12 cellular contexts compared by ENCODE assay signal in genomic region chr6:100617633-100618348, GRCh38.
A peak's percentile ranks its signal among the peaks of the same experiment; 100 is the strongest.
DNase-seq lines count a peak whose midpoint lies in the region; ATAC-seq and TF ChIP-seq lines count a peak whose summit lies in the region.
"Had no signal": no experiment of that assay in that cellular context is flagged by ENCODE, and none has a peak within 500 bp of the region (broad histone marks: within the 10 kb centered on the region; RNA-seq: fewer than 3 reads in every experiment).

No MANE protein-coding gene starts in this region.

- H3K4me1 ChIP-seq in testis, result no peaks in the 10 kb centered on the region
- no peaks in the 10 kb centered on the region for H3K4me1 ChIP-seq in Peyer's patch

- no peaks in the 10 kb centered on the region for H3K27me3 Mint-ChIP-seq in naive thymus-derived CD8-positive, alpha-beta T cell
- H3K27me3 Mint-ChIP-seq in immature natural killer cell (ENCODE audit: low read depth in 3 of 3), result no peaks in the 10 kb centered on the region

- no peak overlapping the region for H3K4me3 Mint-ChIP-seq in naive thymus-derived CD8-positive, alpha-beta T cell
- no peak overlapping the region for H3K4me3 Mint-ChIP-seq in immature natural killer cell
- H3K4me3 Mint-ChIP-seq: H9 had no signal

- POLR2A ChIA-PET in naive thymus-derived CD8-positive, alpha-beta T cell (lab: Charles Lee), result no interaction called here

- H3K36me3 ChIP-seq in testis (ENCODE audit: low read depth, missing control alignments) (no peaks in the 10 kb centered on the region), Peyer's patch (peaks cover 0 to 10% (median 0%) of the 10 kb centered on the region in 3 donors)

- intact Hi-C loops in testis (cut with DNase I; ENCODE audit: low total_unique reads), result no loop called here

- peaks cover 0 to 12% (median 2%) of the 10 kb centered on the region in 9 donors for H3K9me3 Mint-ChIP-seq in naive thymus-derived CD8-positive, alpha-beta T cell
- H3K9me3 Mint-ChIP-seq in immature natural killer cell, result no peaks in the 10 kb centered on the region

- no peak overlapping the region for H3K27ac Mint-ChIP-seq in naive thymus-derived CD8-positive, alpha-beta T cell
- H3K27ac Mint-ChIP-seq in immature natural killer cell, result no peak overlapping the region

- peaks cover 23 to 47% (median 41%) of the 10 kb centered on the region in 3 donors for H3K36me3 Mint-ChIP-seq in naive thymus-derived CD8-positive, alpha-beta T cell
- peaks cover 38 to 44% (median 39%) of the 10 kb centered on the region in 3 donors for H3K36me3 Mint-ChIP-seq in immature natural killer cell

- H3K4me3 ChIP-seq in testis, result no peak overlapping the region
- no peak overlapping the region for H3K4me3 ChIP-seq in Peyer's patch

- DNase-seq in NOMO-1 treated with dmso at 0.1 percent for 144 hours (lab: John Stamatoyannopoulos, UW; ENCODE audit: unreplicated experiment), result peak; percentile 65
- DNase-seq in glomerular visceral epithelial cell (ENCODE audit: extremely low spot score), result peak; percentile 11
- no peak for DNase-seq in testis
- DNase-seq in Peyer's patch, result no peak
- no peak for DNase-seq in naive thymus-derived CD8-positive, alpha-beta T cell
- DNase-seq in immature natural killer cell, result no peak
- DNase-seq: H9, NCI-H1048, posterior cingulate gyrus had no signal

- ATAC-seq in GM18909 (IDR thresholded peaks at IDR 0.05; ENCODE audit: poor library complexity, unreplicated experiment) (peak; percentile 66), HG02884 (IDR thresholded peaks at IDR 0.05; ENCODE audit: unreplicated experiment) (peak; percentile 44)
- ATAC-seq in naive thymus-derived CD8-positive, alpha-beta T cell, result no peak
- ATAC-seq: SK-N-SH treated with all-trans-retinoic acid at 6 μM for 48 hours had no signal

- 63 to 80% methylated on average over 4 of the region's 4 CpGs for WGBS in testis, 2 donors

- TF ChIP-seq POLR2A in testis (IDR thresholded peaks at IDR 0.05), result no peak
- no peak for TF ChIP-seq POLR2A in Peyer's patch (IDR thresholded peaks at IDR 0.05)

- TF ChIP-seq CTCF in testis (IDR thresholded peaks at IDR 0.05) (no peak), Peyer's patch (IDR thresholded peaks at IDR 0.05) (no peak)

- H3K9me3 ChIP-seq in testis (no peaks in the 10 kb centered on the region), Peyer's patch (no peaks in the 10 kb centered on the region)

- no peaks in the 10 kb centered on the region for H3K27me3 ChIP-seq in testis
- H3K27me3 ChIP-seq in Peyer's patch, result no peaks in the 10 kb centered on the region

- no peak overlapping the region for H3K27ac ChIP-seq in testis
- no peak overlapping the region for H3K27ac ChIP-seq in Peyer's patch

- peaks cover 0 to 2% (median 0%) of the 10 kb centered on the region in 4 donors for H3K4me1 Mint-ChIP-seq in naive thymus-derived CD8-positive, alpha-beta T cell
- H3K4me1 Mint-ChIP-seq in immature natural killer cell, result no peaks in the 10 kb centered on the region
- H3K4me1 Mint-ChIP-seq: H9 had no signal

Comparison
In these comparisons a context has a peak if more than half of its experiments do, and no peak if none do; other contexts are left out.
1. ATAC-seq: peak in GM18909 (single experiment) and HG02884 (single experiment); none in naive thymus-derived CD8-positive, alpha-beta T cell (0 of 2).
2. DNase-seq: peak in NOMO-1 treated with dmso at 0.1 percent for 144 hours (single experiment) and glomerular visceral epithelial cell (single experiment); none in testis (single experiment), Peyer's patch (0 of 3), naive thymus-derived CD8-positive, alpha-beta T cell (0 of 10) and immature natural killer cell (0 of 3).